26 cellular contexts compared by ENCODE assay signal in the genomic region with DNA sequence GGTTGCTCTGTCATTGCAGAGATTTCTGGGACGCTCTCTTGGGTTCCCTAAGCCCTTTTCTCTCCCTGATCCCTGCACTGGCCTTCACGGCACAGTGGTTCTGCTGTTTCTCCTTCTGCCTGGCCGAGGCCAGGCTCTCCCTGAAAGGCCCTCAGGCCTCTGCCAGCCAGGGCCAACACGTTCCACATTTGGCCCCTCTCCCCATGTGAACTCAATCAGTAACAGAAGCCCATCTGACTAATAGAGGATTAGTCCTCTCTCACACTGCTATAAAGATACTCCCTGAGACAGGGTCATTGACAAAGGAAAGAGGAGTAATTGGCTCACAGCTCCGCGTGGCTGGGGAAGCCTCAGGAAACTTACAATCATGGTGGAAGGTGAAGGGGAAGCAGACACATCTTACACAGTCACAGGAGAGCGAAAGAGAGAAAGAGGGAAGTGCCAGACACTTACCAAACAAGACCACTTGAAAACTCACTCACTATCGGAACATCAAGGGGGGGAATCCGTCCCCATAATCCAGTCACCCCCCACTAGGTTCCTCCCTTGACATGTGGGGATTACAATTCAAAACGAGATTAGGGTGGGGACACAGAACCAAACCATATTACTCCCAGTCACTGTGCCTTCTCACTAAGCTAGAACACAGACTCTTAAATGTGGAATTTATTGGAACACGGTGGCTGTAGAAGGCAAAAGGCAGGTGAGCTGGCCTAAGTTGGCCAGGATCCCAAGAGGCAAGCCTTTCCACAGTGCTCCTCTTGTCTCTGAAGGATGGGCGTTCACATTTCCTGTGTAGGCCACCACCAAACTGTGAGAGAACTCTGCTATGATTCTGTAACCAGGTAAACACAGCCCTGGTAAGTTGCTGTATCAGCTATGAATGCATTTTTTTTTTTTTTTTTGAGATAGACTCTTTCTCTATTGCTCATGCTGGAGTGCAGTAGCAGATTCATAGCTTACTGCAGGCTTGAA. TPM values are rescaled to one million over a fixed set of nuclear protein-coding genes. Genes with fewer than 3 reads are reported as not detected.
A peak's percentile ranks its signal among the peaks of the same experiment; 100 is the strongest.
DNase-seq lines count a peak whose midpoint lies in the region; ATAC-seq and TF ChIP-seq lines count a peak whose summit lies in the region.
"Had no signal": no experiment of that assay in that cellular context is flagged by ENCODE, and none has a peak within 500 bp of the region (broad histone marks: within the 10 kb centered on the region; RNA-seq: fewer than 3 reads in every experiment).

No MANE protein-coding gene starts in this region.

- peaks cover 3% of the 10 kb centered on the region for H3K27me3 Mint-ChIP-seq in endothelial cell (ENCODE audit: unreplicated experiment)

- H3K27ac ChIP-seq in A673 (ENCODE audit: low read depth, low read length, poor library complexity, severe bottlenecking) (no peak overlapping the region), RWPE2 (ENCODE audit: poor library complexity, severe bottlenecking) (no peak overlapping the region), lower lobe of right lung (no peak overlapping the region)
- H3K27ac ChIP-seq: cardiac muscle cell, epithelial cell of prostate, left ventricle myocardium inferior had no signal

- no TSS peak for BruUV-seq in A673 (replicated peaks; lab: Mats Ljungman, UMichigan)

- no peak overlapping the region for H3K4me3 Mint-ChIP-seq in endothelial cell (ENCODE audit: unreplicated experiment)
- H3K4me3 Mint-ChIP-seq: activated CD4-positive, alpha-beta T cell treated with anti-CD3 and anti-CD28 coated beads for 36 hours; activated T-cell treated with anti-CD3 and anti-CD28 coated beads, Interleukin-2, amount 50 U/mL, for 4 hours; CD14-positive monocyte had no signal

- H3K36me3 ChIP-seq in A673 (ENCODE audit: insufficient read depth, low read length, poor library complexity, severe bottlenecking) (no peaks in the 10 kb centered on the region), RWPE2 (ENCODE audit: low read depth) (no peaks in the 10 kb centered on the region), lower lobe of right lung (no peaks in the 10 kb centered on the region)
- H3K36me3 ChIP-seq: cardiac muscle cell, left ventricle myocardium inferior had no signal

- peak; percentile 35 for DNase-seq in A673 (ENCODE audit: low spot score)
- peak; percentile 69 for DNase-seq in HT1080 (ENCODE audit: low read depth)
- DNase-seq in RWPE2 (ENCODE audit: low spot score), result no peak
- no peak for DNase-seq in lower lobe of right lung
- DNase-seq in COLO668 (lab: John Stamatoyannopoulos, UW; ENCODE audit: unreplicated experiment), result no peak
- no peak for DNase-seq in HPDE6-E6E7 (ENCODE audit: extremely low spot score)
- DNase-seq in endothelial cell (ENCODE audit: low spot score), result no peak
- DNase-seq: activated CD4-positive, alpha-beta T cell treated with anti-CD3 and anti-CD28 coated beads for 36 hours; activated CD8-positive, alpha-beta memory T cell treated with anti-CD3 and anti-CD28 coated beads for 24 hours; activated naive CD4-positive, alpha-beta T cell; activated T-cell treated with anti-CD3 and anti-CD28 coated beads, Interleukin-2, amount 50 U/mL, for 4 hours; amniotic stem cell; left ventricle myocardium inferior; NCI-H1417 treated with DMSO at 0.1 percent for 48 hours; NCI-H69; OCI-M1; SHP77 treated with DMSO at 0.1 percent for 48 hours had no signal

- peaks cover 13% of the 10 kb centered on the region for H3K4me1 Mint-ChIP-seq in endothelial cell (ENCODE audit: unreplicated experiment)
- H3K4me1 Mint-ChIP-seq: activated CD4-positive, alpha-beta T cell treated with anti-CD3 and anti-CD28 coated beads for 36 hours; CD14-positive monocyte had no signal

- H3K4me1 ChIP-seq in A673 (ENCODE audit: insufficient read depth, low read length, poor library complexity, severe bottlenecking) (peaks cover 47% of the 10 kb centered on the region), RWPE2 (ENCODE audit: insufficient read depth, poor library complexity, severe bottlenecking) (no peaks in the 10 kb centered on the region), lower lobe of right lung (peaks cover 29% of the 10 kb centered on the region)

- H3K27ac Mint-ChIP-seq in endothelial cell (ENCODE audit: unreplicated experiment), result no peak overlapping the region
- H3K27ac Mint-ChIP-seq: activated CD4-positive, alpha-beta T cell treated with anti-CD3 and anti-CD28 coated beads for 36 hours; progenitor cell of endocrine pancreas had no signal

- H3K9me3 ChIP-seq in A673 (ENCODE audit: low read depth, low read length, poor library complexity, severe bottlenecking) (peaks cover 8% of the 10 kb centered on the region), RWPE2 (ENCODE audit: severe bottlenecking) (no peaks in the 10 kb centered on the region), lower lobe of right lung (no peaks in the 10 kb centered on the region)
- H3K9me3 ChIP-seq: left ventricle myocardium inferior had no signal

- H3K4me3 ChIP-seq in A673 (ENCODE audit: low read depth, low read length, poor library complexity, severe bottlenecking) (no peak overlapping the region), RWPE2 (ENCODE audit: severe bottlenecking) (no peak overlapping the region), lower lobe of right lung (no peak overlapping the region)
- H3K4me3 ChIP-seq: cardiac muscle cell, left ventricle myocardium inferior had no signal

- POLR2A ChIA-PET in A673 (lab: Charles Lee; ENCODE audit: low non-redundant PET), result interaction anchor here (0.6 kb wide), 2 partner anchors 551 to 565 kb away, joined by 3 to 5 read pairs; no protein-coding TSS in a partner anchor

- TF ChIP-seq CTCF in A673 (conservative IDR thresholded peaks at IDR 0.05; ENCODE audit: low read depth, low read length) (no peak), RWPE2 (IDR thresholded peaks at IDR 0.05; ENCODE audit: poor library complexity, severe bottlenecking) (no peak), lower lobe of right lung (IDR thresholded peaks at IDR 0.05) (no peak), endothelial cell (IDR thresholded peaks at IDR 0.05; ENCODE audit: unreplicated experiment) (no peak)

- H3K9me3 Mint-ChIP-seq in endothelial cell (ENCODE audit: unreplicated experiment), result no peaks in the 10 kb centered on the region
- H3K9me3 Mint-ChIP-seq: activated T-cell treated with anti-CD3 and anti-CD28 coated beads, Interleukin-2, amount 50 U/mL, for 4 hours had no signal

- H3K27me3 ChIP-seq in A673 (replicated peaks; ENCODE audit: insufficient read depth, low read depth, low read length, poor library complexity), result no peaks in the 10 kb centered on the region
- H3K27me3 ChIP-seq in RWPE2 (ENCODE audit: insufficient read depth, poor library complexity, severe bottlenecking), result no peaks in the 10 kb centered on the region
- peaks cover 1% of the 10 kb centered on the region for H3K27me3 ChIP-seq in lower lobe of right lung (ENCODE audit: low read depth)
- H3K27me3 ChIP-seq: cardiac muscle cell had no signal

- intact Hi-C loops in A673 (cut with micrococcal nuclease; ENCODE audit: unreplicated experiment) (loop anchor here (5.0 to 10.0 kb wide), 3 partner anchors 511 to 862 kb away; no protein-coding TSS in a partner anchor), lower lobe of right lung (cut with DNase I) (no loop called here)

- ATAC-seq in RWPE2 (ENCODE audit: low read depth) (peak; percentile 60; the same call in 2 of the 3 replicates), lower lobe of right lung (peak; percentile 60 to 63), HG02938 (IDR thresholded peaks at IDR 0.05; ENCODE audit: unreplicated experiment) (no peak)
- ATAC-seq: activated CD4-positive, alpha-beta T cell treated with anti-CD3 and anti-CD28 coated beads for 36 hours; activated T-cell treated with anti-CD3 and anti-CD28 coated beads, Interleukin-2, amount 50 U/mL, for 4 hours had no signal

- no peaks in the 10 kb centered on the region for H3K36me3 Mint-ChIP-seq in endothelial cell (ENCODE audit: low read depth, unreplicated experiment)

- CTCF ChIA-PET in A673 (lab: Charles Lee), result interaction anchor here (0.6 to 0.7 kb wide), 2 partner anchors 393 to 1092 kb away, joined by 6 to 12 read pairs; no protein-coding TSS in a partner anchor

RNA-seq across cellular contexts. Expression of a gene that starts 8.8 kb away (rescaled TPM):
- 49.9 and 50.5 TPM in 2 replicates for total RNA-seq in A673 (2021)
- 48.3 and 55.9 TPM in 2 replicates for total RNA-seq in HT1080 (2014; rRNA removed; shearing (Covaris generic))
- polyA plus RNA-seq in HT1080 (2015; cell fraction: cytosol; rRNA removed), result 13.9 and 15.4 TPM in 2 replicates
- 20.5 and 24.3 TPM in 2 replicates for polyA plus RNA-seq in HT1080 (2015; cell fraction: nucleus; rRNA removed)
- 13.3 TPM for total RNA-seq in lower lobe of right lung
- total RNA-seq in endothelial cell (ENCODE audit: unreplicated experiment), result 45.9 TPM

RNA-seq across cellular contexts. Expression of a gene that starts 28.2 kb away (rescaled TPM):
- not detected in 2 replicates for total RNA-seq in A673 (2021)
- total RNA-seq in HT1080 (2014; rRNA removed; shearing (Covaris generic)), result not detected in 2 replicates
- polyA plus RNA-seq in HT1080 (2015; cell fraction: cytosol; rRNA removed), result not detected in 2 replicates
- polyA plus RNA-seq in HT1080 (2015; cell fraction: nucleus; rRNA removed), result 0.23 TPM in 1 of 2 replicates, not detected in the other
- not detected for total RNA-seq in lower lobe of right lung
- not detected for total RNA-seq in endothelial cell (ENCODE audit: unreplicated experiment)
- total RNA-seq: activated CD4-positive, alpha-beta T cell treated with anti-CD3 and anti-CD28 coated beads for 36 hours; activated T-cell treated with anti-CD3 and anti-CD28 coated beads, Interleukin-2, amount 50 U/mL, for 4 hours; dermis microvascular lymphatic vessel endothelial cell; fibroblast of villous mesenchyme; left ventricle myocardium inferior; mucosa of gallbladder had no signal
- polyA plus RNA-seq: AG04450, cardiac muscle cell, CD14-positive monocyte had no signal

Comparison
In these comparisons a context has a peak if more than half of its experiments do, and no peak if none do; other contexts are left out.
1. DNase-seq: peak in A673 (single experiment) and HT1080 (single experiment); none in RWPE2 (single experiment), lower lobe of right lung (single experiment), COLO668 (single experiment), HPDE6-E6E7 (single experiment) and endothelial cell (single experiment).